Comparison of ENCODE assay signal across 16 cellular contexts in genomic region chr2:232667989-232668583, GRCh38. TPM values are rescaled to one million over a fixed set of nuclear protein-coding genes. Genes with fewer than 3 reads are reported as not detected.
A peak's percentile ranks its signal among the peaks of the same experiment; 100 is the strongest.
DNase-seq lines count a peak whose midpoint lies in the region; ATAC-seq, FAIRE-seq and TF ChIP-seq lines count a peak whose summit lies in the region.
"Had no signal": no experiment of that assay in that cellular context is flagged by ENCODE, and none has a peak within 500 bp of the region (broad histone marks: within the 10 kb centered on the region; RNA-seq: fewer than 3 reads in every experiment).

No MANE protein-coding gene starts in this region.

- H3K4me1 Mint-ChIP-seq in neural progenitor cell, result peaks cover 10% of the 10 kb centered on the region
- H3K4me1 Mint-ChIP-seq: immature natural killer cell, natural killer cell had no signal

- H2AFZ ChIP-seq in HepG2 (ENCODE audit: low read length) (no peak overlapping the region), neural progenitor cell (replicated peaks) (peak overlapping the region; percentile 19)

- H3K27me3 ChIP-seq in liver (ENCODE audit: control insufficient read depth in 4 of 4, insufficient read depth in 4 of 4, low read length in 3 of 4) (no peaks in the 10 kb centered on the region), HepG2 (ENCODE audit: control insufficient read depth in 1 of 2, insufficient read depth in 2 of 2, low read length in 2 of 2) (no peaks in the 10 kb centered on the region), neural progenitor cell (no peaks in the 10 kb centered on the region), WERI-Rb-1 (ENCODE audit: insufficient read depth, low read depth, severe bottlenecking) (no peaks in the 10 kb centered on the region)
- H3K27me3 ChIP-seq: suprapubic skin had no signal

- FAIRE-seq in HepG2 (lab: Jason Lieb, UNC), result no peak

- H3K9me3 ChIP-seq in liver (ENCODE audit: control insufficient read depth in 4 of 4, low read length in 3 of 4) (no peaks in the 10 kb centered on the region), HepG2 (ENCODE audit: low read length) (no peaks in the 10 kb centered on the region), neural progenitor cell (ENCODE audit: low read depth) (no peaks in the 10 kb centered on the region), WERI-Rb-1 (ENCODE audit: severe bottlenecking) (no peaks in the 10 kb centered on the region)
- H3K9me3 ChIP-seq: suprapubic skin had no signal

- no peaks in the 10 kb centered on the region for H3K27me3 Mint-ChIP-seq in neural progenitor cell (ENCODE audit: insufficient read depth, low read depth)

- CTCF ChIA-PET in HepG2 (lab: Yijun Ruan, JAX; ENCODE audit: low intra/inter-chr PET ratio, low total read pairs), result interaction anchor here (1.9 to 4.7 kb wide), 2 partner anchors 56 to 62 kb away, joined by 12 to 55 read pairs; no protein-coding TSS in a partner anchor

- peaks cover 5% of the 10 kb centered on the region for H3F3A ChIP-seq in neural progenitor cell (ENCODE audit: low read depth)

- ATAC-seq in HepG2, result no peak
- ATAC-seq in left colon, result no peak
- ATAC-seq: natural killer cell had no signal

- no peaks in the 10 kb centered on the region for H3K36me3 Mint-ChIP-seq in neural progenitor cell
- H3K36me3 Mint-ChIP-seq: natural killer cell had no signal

- H3K79me2 ChIP-seq in HepG2 (ENCODE audit: insufficient read depth, low read length) (no peaks in the 10 kb centered on the region), neural progenitor cell (ENCODE audit: low read depth) (no peaks in the 10 kb centered on the region)

- no peaks in the 10 kb centered on the region for H4K20me1 ChIP-seq in HepG2 (ENCODE audit: insufficient read depth, low read length)
- no peaks in the 10 kb centered on the region for H4K20me1 ChIP-seq in neural progenitor cell (ENCODE audit: low read depth)

- H3K9ac ChIP-seq in liver (ENCODE audit: low read depth in 1 of 2, low read length in 2 of 2), result no peak overlapping the region
- no peak overlapping the region for H3K9ac ChIP-seq in HepG2 (ENCODE audit: insufficient read depth, low read depth, low read length)
- H3K9ac ChIP-seq in neural progenitor cell, result no peak overlapping the region

- BruUV-seq in HepG2 (replicated peaks; lab: Mats Ljungman, UMichigan), result no TSS peak

- intact Hi-C loops in HepG2 (cut with micrococcal nuclease; ENCODE audit: unreplicated experiment) (no loop called here), left colon (cut with DNase I, micrococcal nuclease) (no loop called here)

- TF ChIP-seq RAD21 in liver (IDR thresholded peaks at IDR 0.05), result peak; percentile 35 to 55
- no peak for TF ChIP-seq RAD21 in HepG2 (CRISPR knock-in tag; IDR thresholded peaks at IDR 0.05)

- H3K27ac Mint-ChIP-seq in neural progenitor cell, result no peak overlapping the region
- H3K27ac Mint-ChIP-seq: immature natural killer cell, natural killer cell had no signal

- no peak overlapping the region for H3K4me3 Mint-ChIP-seq in neural progenitor cell
- H3K4me3 Mint-ChIP-seq: immature natural killer cell, natural killer cell had no signal

- H3K4me1 ChIP-seq in liver (ENCODE audit: control insufficient read depth in 4 of 4, insufficient read depth in 4 of 4, low read length in 3 of 4) (peaks cover 0 to 7% (median 5%) of the 10 kb centered on the region in 4 donors), HepG2 (ENCODE audit: insufficient read depth, low read length) (no peaks in the 10 kb centered on the region), neural progenitor cell (peaks cover 9% of the 10 kb centered on the region)
- H3K4me1 ChIP-seq: suprapubic skin had no signal

- DNase-seq in HepG2 (ENCODE audit: low spot score) (no peak), foreskin melanocyte (peak; percentile 28), neural progenitor cell (ENCODE audit: low spot score) (peak; percentile 17), WERI-Rb-1 (no peak), kidney glomerular epithelial cell (lab: John Stamatoyannopoulos, UW) (no peak), Kasumi-1 (lab: John Stamatoyannopoulos, UW) (no peak), left colon (no peak)
- DNase-seq: ACHN; activated CD4-positive, CD25-positive, alpha-beta regulatory T cell treated with anti-CD3 and anti-CD28 coated beads, Interleukin-2, amount 50 U/mL, for 72 hours; immature natural killer cell; natural killer cell; NCI-H2171 treated with DMSO at 0.1 percent for 48 hours had no signal

- 55% methylated on average over 10 of the region's 10 CpGs for WGBS in liver
- 71% methylated on average over 10 of the region's 10 CpGs for WGBS in HepG2 (ENCODE audit: low lambda C conversion rate)

- H3K4me2 ChIP-seq in HepG2 (ENCODE audit: low read depth, low read length) (no peak overlapping the region), neural progenitor cell (peak overlapping the region; percentile 44)

- no peak for TF ChIP-seq EP300 in HepG2 (IDR thresholded peaks at IDR 0.05; ENCODE audit: low read depth in 2 of 2, low read length in 2 of 2)
- TF ChIP-seq EP300 in HepG2 (CRISPR knock-in tag; IDR thresholded peaks at IDR 0.05; ENCODE audit: borderline replicate concordance), result no peak

- no peaks in the 10 kb centered on the region for H3K9me3 Mint-ChIP-seq in neural progenitor cell
- H3K9me3 Mint-ChIP-seq: immature natural killer cell, natural killer cell had no signal

- POLR2A ChIA-PET in HepG2 (lab: Yijun Ruan, JAX), result no interaction called here

- H3K4me3 ChIP-seq in liver (ENCODE audit: low read depth in 1 of 3, low read length in 3 of 3), result no peak overlapping the region
- H3K4me3 ChIP-seq in HepG2 (replicated peaks in 1 of 3; ENCODE audit: insufficient read depth in 1 of 3, low read depth in 2 of 3, low read length in 3 of 3), result no peak overlapping the region
- no peak overlapping the region for H3K4me3 ChIP-seq in neural progenitor cell
- no peak overlapping the region for H3K4me3 ChIP-seq in WERI-Rb-1 (ENCODE audit: low read depth, low read length)
- H3K4me3 ChIP-seq: suprapubic skin had no signal

- in situ Hi-C loops in HepG2 (cut with HindIII; ENCODE audit: extremely low pct_ligation_motif_present, low pct_unique_long_range_greater_than_20kb), result loop anchor here (5.0 kb wide), 1 partner anchor 61 kb away; no protein-coding TSS in a partner anchor

- H3K36me3 ChIP-seq in liver (ENCODE audit: control insufficient read depth in 4 of 4, insufficient read depth in 3 of 4, low read depth in 1 of 4, low read length in 3 of 4) (peaks cover 0 to 4% (median 2%) of the 10 kb centered on the region in 4 donors), HepG2 (replicated peaks in 1 of 2; ENCODE audit: control insufficient read depth in 1 of 2, insufficient read depth in 2 of 2, low read length in 2 of 2) (no peaks in the 10 kb centered on the region), neural progenitor cell (no peaks in the 10 kb centered on the region), WERI-Rb-1 (peaks cover 3% of the 10 kb centered on the region; the same call in 1 of the 2 replicates)
- H3K36me3 ChIP-seq: suprapubic skin had no signal

- TF ChIP-seq CTCF in liver (IDR thresholded peaks at IDR 0.05; ENCODE audit: low read depth, low read length, missing input control) (no peak), HepG2 (CRISPR knock-in tag; IDR thresholded peaks at IDR 0.05) (no peak), neural progenitor cell (IDR thresholded peaks at IDR 0.05) (no peak), WERI-Rb-1 (IDR thresholded peaks at IDR 0.05; ENCODE audit: low read depth, low read length) (no peak)

- no peak for TF ChIP-seq POLR2A in HepG2 (IDR thresholded peaks at IDR 0.05; ENCODE audit: insufficient read depth in 1 of 2, low read depth in 2 of 2, low read length in 2 of 2)

- H3K27ac ChIP-seq in liver (ENCODE audit: low read depth in 1 of 2, low read length in 2 of 2) (peak overlapping the region; percentile 9 to 19), HepG2 (ENCODE audit: extremely low read length, insufficient read depth, low read length) (no peak overlapping the region), neural progenitor cell (no peak overlapping the region), WERI-Rb-1 (no peak overlapping the region)
- H3K27ac ChIP-seq: HL-60, suprapubic skin had no signal

RNA-seq across cellular contexts. Expression of gene GIGYF2, which starts 29.0 kb away (rescaled TPM):
- total RNA-seq in liver (10 to 100 TPM; 35.3 to 50.5 TPM), HepG2 (2016; rRNA removed; fragmentation: Illumina TruSeq; extraction: Trizol) (73.5 and 83.4 TPM in 2 replicates), neural progenitor cell (ENCODE audit: low replicate concordance) (71.4 and 76.3 TPM in 2 replicates), left colon (10 to 100 TPM; 55.4 to 66.3 TPM)
- polyA plus RNA-seq in liver (10 to 100 TPM; 10.6 to 18.2 TPM), HepG2 (2011; rRNA removed) (44.9 and 46.1 TPM in 2 replicates)
- 34.4 and 34.5 TPM in 2 replicates for total RNA-seq in HepG2 (2016; cell fraction: cytosol; rRNA removed; fragmentation: Illumina TruSeq; extraction: Trizol; ENCODE audit: low read depth)
- 72.3 and 75.5 TPM in 2 replicates for total RNA-seq in HepG2 (2016; cell fraction: insoluble cytoplasmic fraction; rRNA removed; fragmentation: Illumina TruSeq; extraction: Trizol)
- total RNA-seq in HepG2 (2016; cell fraction: membrane; rRNA removed; fragmentation: Illumina TruSeq; extraction: Trizol), result 24.9 and 27.3 TPM in 2 replicates
- 93.6 and 113 TPM in 2 replicates for total RNA-seq in HepG2 (2016; cell fraction: nucleus; rRNA removed; fragmentation: Illumina TruSeq; extraction: Trizol)
- 22.8 and 25.1 TPM in 2 replicates for polyA plus RNA-seq in HepG2 (2011; cell fraction: cytosol; rRNA removed)
- 37.1 and 43.8 TPM in 2 replicates for polyA plus RNA-seq in HepG2 (2011; cell fraction: nucleus; rRNA removed)
- polyA plus RNA-seq in HepG2 (2012), result 36.2 and 40.6 TPM in 2 replicates
- polyA plus RNA-seq in HepG2 (2016; cell fraction: cytosol; fragmentation: Illumina TruSeq; extraction: Trizol; ENCODE audit: low read depth), result 2.8 and 3.0 TPM in 2 replicates
- 44.7 and 47.1 TPM in 2 replicates for polyA plus RNA-seq in HepG2 (2016; cell fraction: insoluble cytoplasmic fraction; fragmentation: Illumina TruSeq; extraction: Trizol; ENCODE audit: low read depth)
- polyA plus RNA-seq in HepG2 (2016; cell fraction: membrane; fragmentation: Illumina TruSeq; extraction: Trizol; ENCODE audit: low read depth), result 6.3 and 7.6 TPM in 2 replicates
- 52.0 and 58.6 TPM in 2 replicates for polyA plus RNA-seq in HepG2 (2016; cell fraction: nucleus; fragmentation: Illumina TruSeq; extraction: Trizol; ENCODE audit: insufficient read depth, low read depth)
- polyA minus RNA-seq in HepG2 (2011; rRNA and poly(A)+ RNA removed; ENCODE audit: low replicate concordance), result 65.1 and 75.2 TPM in 2 replicates
- 48.0 and 50.2 TPM in 2 replicates for polyA minus RNA-seq in HepG2 (2011; cell fraction: cytosol; rRNA and poly(A)+ RNA removed)
- 177 and 187 TPM in 2 replicates for polyA minus RNA-seq in HepG2 (2011; cell fraction: nucleus; rRNA and poly(A)+ RNA removed)

RNA-seq across cellular contexts. Expression of gene EFHD1, which starts 34.7 kb away (rescaled TPM):
- total RNA-seq in liver (10 to 100 TPM in 1 of 2 donors, 1 to 10 TPM in 1; 3.3 to 13.9 TPM), HepG2 (2016; rRNA removed; fragmentation: Illumina TruSeq; extraction: Trizol) (0.09 and 0.17 TPM in 2 replicates), neural progenitor cell (ENCODE audit: low replicate concordance) (5.9 and 7.0 TPM in 2 replicates), left colon (1 to 10 TPM; 2.7 TPM)
- polyA plus RNA-seq in liver (10 to 100 TPM in 1 of 2 donors, 1 to 10 TPM in 1; 6.7 to 28.5 TPM), HepG2 (2011; rRNA removed) (0.24 TPM in 1 of 2 replicates, not detected in the other)
- not detected in 2 replicates for total RNA-seq in HepG2 (2016; cell fraction: cytosol; rRNA removed; fragmentation: Illumina TruSeq; extraction: Trizol; ENCODE audit: low read depth)
- 0.19 TPM in 1 of 2 replicates, not detected in the other for total RNA-seq in HepG2 (2016; cell fraction: insoluble cytoplasmic fraction; rRNA removed; fragmentation: Illumina TruSeq; extraction: Trizol)
- total RNA-seq in HepG2 (2016; cell fraction: membrane; rRNA removed; fragmentation: Illumina TruSeq; extraction: Trizol), result 0.14 and 0.19 TPM in 2 replicates
- 0.25 TPM in 1 of 2 replicates, not detected in the other for total RNA-seq in HepG2 (2016; cell fraction: nucleus; rRNA removed; fragmentation: Illumina TruSeq; extraction: Trizol)
- polyA plus RNA-seq in HepG2 (2011; cell fraction: cytosol; rRNA removed), result 0.19 and 0.21 TPM in 2 replicates
- 0.19 TPM in 1 of 2 replicates, not detected in the other for polyA plus RNA-seq in HepG2 (2011; cell fraction: nucleus; rRNA removed)
- 0.51 and 0.62 TPM in 2 replicates for polyA plus RNA-seq in HepG2 (2012)
- not detected in 2 replicates for polyA plus RNA-seq in HepG2 (2016; cell fraction: cytosol; fragmentation: Illumina TruSeq; extraction: Trizol; ENCODE audit: low read depth)
- polyA plus RNA-seq in HepG2 (2016; cell fraction: insoluble cytoplasmic fraction; fragmentation: Illumina TruSeq; extraction: Trizol; ENCODE audit: low read depth), result 0.23 and 0.31 TPM in 2 replicates
- 0.17 and 0.29 TPM in 2 replicates for polyA plus RNA-seq in HepG2 (2016; cell fraction: membrane; fragmentation: Illumina TruSeq; extraction: Trizol; ENCODE audit: low read depth)
- 0.20 TPM in 1 of 2 replicates, not detected in the other for polyA plus RNA-seq in HepG2 (2016; cell fraction: nucleus; fragmentation: Illumina TruSeq; extraction: Trizol; ENCODE audit: insufficient read depth, low read depth)
- polyA minus RNA-seq in HepG2 (2011; rRNA and poly(A)+ RNA removed; ENCODE audit: low replicate concordance), result 0.16 and 0.32 TPM in 2 replicates
- not detected in 2 replicates for polyA minus RNA-seq in HepG2 (2011; cell fraction: cytosol; rRNA and poly(A)+ RNA removed)
- polyA minus RNA-seq in HepG2 (2011; cell fraction: nucleus; rRNA and poly(A)+ RNA removed), result not detected in 2 replicates
- total RNA-seq: dermis microvascular lymphatic vessel endothelial cell had no signal

Comparison
In these comparisons a context has a peak if more than half of its experiments do, and no peak if none do; other contexts are left out.
1. H3K27ac ChIP-seq: peak in liver (2 of 2); none in HepG2 (single experiment), neural progenitor cell (single experiment) and WERI-Rb-1 (single experiment).
2. DNase-seq: peak in foreskin melanocyte (single experiment) and neural progenitor cell (single experiment); none in HepG2 (single experiment), WERI-Rb-1 (single experiment), kidney glomerular epithelial cell (single experiment), Kasumi-1 (0 of 2) and left colon (0 of 2).